Comparison of ENCODE assay signal across 25 cellular contexts in the genomic region with DNA sequence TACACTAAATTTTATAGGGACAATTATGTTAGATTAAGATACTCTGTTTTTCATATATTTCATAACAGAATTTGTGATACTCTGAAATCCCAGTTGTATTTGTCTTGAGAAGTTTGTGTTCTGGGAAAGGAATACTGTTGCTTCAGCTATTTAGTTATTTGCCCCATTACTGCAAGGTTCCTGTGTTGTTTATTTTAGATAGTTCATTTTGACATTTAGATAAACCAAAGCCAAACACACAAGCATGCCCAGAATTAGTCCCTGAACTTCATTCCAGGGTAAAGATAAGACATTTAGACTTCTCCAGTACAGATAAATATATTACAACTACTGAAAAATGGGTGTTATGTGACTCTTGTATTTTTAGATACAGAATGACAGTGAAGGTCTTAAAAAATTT.
A peak's percentile ranks its signal among the peaks of the same experiment; 100 is the strongest.
DNase-seq lines count a peak whose midpoint lies in the region; ATAC-seq, FAIRE-seq and TF ChIP-seq lines count a peak whose summit lies in the region.
"Had no signal": no experiment of that assay in that cellular context is flagged by ENCODE, and none has a peak within 500 bp of the region (broad histone marks: within the 10 kb centered on the region; RNA-seq: fewer than 3 reads in every experiment).

No MANE protein-coding gene starts in this region.

- H3K9me3 Mint-ChIP-seq in endodermal cell = peaks cover 18% of the 10 kb centered on the region
- H3K9me3 Mint-ChIP-seq: CD4-positive, alpha-beta T cell had no signal

- peak; percentile 3 for DNase-seq in NCI-H226
- no peak for DNase-seq in endodermal cell
- DNase-seq in iris pigment epithelial cell (ENCODE audit: low read depth) = peak; percentile 56
- DNase-seq in prostate gland (ENCODE audit: low spot score) = no peak
- DNase-seq in GM12892 (ENCODE audit: insufficient read length) = no peak
- DNase-seq in activated CD8-positive, alpha-beta memory T cell treated with anti-CD3 and anti-CD28 coated beads for 24 hours = no peak
- DNase-seq: activated CD4-positive, CD25-positive, alpha-beta regulatory T cell treated with anti-CD3 and anti-CD28 coated beads, Interleukin-2, amount 50 U/mL, for 72 hours; activated CD8-positive, alpha-beta T cell treated with anti-CD3 and anti-CD28 coated beads, Interleukin-2, amount 10 ng/mL, durations not matched to agents 7 days and 5 days; activated naive CD4-positive, alpha-beta T cell treated with Interleukin-2 at 50 U/mL for 16 hours; activated T-cell treated with anti-CD3 and anti-CD28 coated beads, Interleukin-2, amount 50 U/mL, for 24 hours; CD4-positive, alpha-beta T cell; DMS153; gastrocnemius medialis; GDM1; KG1; mucosa of descending colon; NCI-H146; NCI-H2171; posterior cingulate gyrus; stimulated activated CD4-positive, alpha-beta T cell treated with anti-CD3 and anti-CD28 coated beads, Interleukin-1b, Interleukin-23, amount 100 ng/mL, for 48 hours; SW 1271 had no signal

- intact Hi-C loops in prostate gland (cut with DNase I) = no loop called here

- H3K4me1 ChIP-seq in endodermal cell (ENCODE audit: control insufficient read depth, insufficient read depth, low read length) (no peaks in the 10 kb centered on the region), prostate gland (replicated peaks) (no peaks in the 10 kb centered on the region)
- H3K4me1 ChIP-seq: gastrocnemius medialis, vagina had no signal

- H3K4me3 Mint-ChIP-seq in endodermal cell = no peak overlapping the region
- H3K4me3 Mint-ChIP-seq: activated CD8-positive, alpha-beta T cell treated with anti-CD3 and anti-CD28 coated beads, Interleukin-2, amount 10 ng/mL, durations not matched to agents 7 days and 5 days; activated T-cell treated with anti-CD3 and anti-CD28 coated beads, Interleukin-2, amount 50 U/mL, for 24 hours; CD4-positive, alpha-beta T cell had no signal

- H3K9me3 ChIP-seq in endodermal cell (ENCODE audit: control insufficient read depth, low read length) (peaks cover 22% of the 10 kb centered on the region), prostate gland (no peaks in the 10 kb centered on the region)
- H3K9me3 ChIP-seq: ascending aorta, gastrocnemius medialis, mucosa of descending colon, vagina had no signal

- H3K27me3 Mint-ChIP-seq in endodermal cell (ENCODE audit: insufficient read depth) = no peaks in the 10 kb centered on the region
- H3K27me3 Mint-ChIP-seq: activated T-cell treated with anti-CD3 and anti-CD28 coated beads, Interleukin-2, amount 50 U/mL, for 24 hours; CD4-positive, alpha-beta T cell had no signal

- no peak for TF ChIP-seq CTCF in endodermal cell (conservative IDR thresholded peaks at IDR 0.05)
- TF ChIP-seq CTCF in prostate gland (IDR thresholded peaks at IDR 0.05) = no peak

- no peak for ATAC-seq in GM19452 (IDR thresholded peaks at IDR 0.05; ENCODE audit: unreplicated experiment)
- ATAC-seq: activated CD8-positive, alpha-beta T cell treated with anti-CD3 and anti-CD28 coated beads, Interleukin-2, amount 10 ng/mL, durations not matched to agents 7 days and 5 days; gastrocnemius medialis; mucosa of descending colon had no signal

- peaks cover 47% of the 10 kb centered on the region for H3K36me3 Mint-ChIP-seq in endodermal cell (ENCODE audit: low read depth)

- H3K9ac ChIP-seq in endodermal cell (ENCODE audit: extremely low read depth, low read length, poor library complexity, severe bottlenecking) = no peak overlapping the region

- no peaks in the 10 kb centered on the region for H3K4me1 Mint-ChIP-seq in endodermal cell

- TF ChIP-seq POLR2A in prostate gland (IDR thresholded peaks at IDR 0.05) = no peak
- TF ChIP-seq POLR2A in GM12892 (IDR thresholded peaks at IDR 0.05; ENCODE audit: low read depth, low read length) = no peak

- H3K27ac Mint-ChIP-seq in endodermal cell = no peak overlapping the region
- H3K27ac Mint-ChIP-seq: activated CD8-positive, alpha-beta T cell treated with anti-CD3 and anti-CD28 coated beads, Interleukin-2, amount 10 ng/mL, durations not matched to agents 7 days and 5 days; activated T-cell treated with anti-CD3 and anti-CD28 coated beads, Interleukin-2, amount 50 U/mL, for 24 hours; CD4-positive, alpha-beta T cell had no signal

- H3K4me3 ChIP-seq in endodermal cell (ENCODE audit: low read length) (peak overlapping the region; percentile 43), prostate gland (no peak overlapping the region)
- H3K4me3 ChIP-seq: ascending aorta, gastrocnemius medialis, mucosa of descending colon, vagina had no signal

- no peaks in the 10 kb centered on the region for H3K27me3 ChIP-seq in endodermal cell (ENCODE audit: control insufficient read depth, insufficient read depth, low read length, poor library complexity, severe bottlenecking)
- H3K27me3 ChIP-seq in prostate gland (replicated peaks; ENCODE audit: insufficient read depth) = no peaks in the 10 kb centered on the region
- H3K27me3 ChIP-seq: ascending aorta, gastrocnemius medialis, vagina had no signal

- H3K36me3 ChIP-seq in endodermal cell (ENCODE audit: control insufficient read depth, insufficient read depth, low read length) (peaks cover 61% of the 10 kb centered on the region), prostate gland (no peaks in the 10 kb centered on the region)
- H3K36me3 ChIP-seq: ascending aorta, vagina had no signal

- no peak for FAIRE-seq in GM12892 (lab: Jason Lieb, UNC)

- H3K27ac ChIP-seq in endodermal cell (ENCODE audit: low read depth, low read length) (no peak overlapping the region), prostate gland (peak overlapping the region; percentile 5 to 30)
- H3K27ac ChIP-seq: gastrocnemius medialis, RWPE1, vagina had no signal

Comparison
In these comparisons a context has a peak if more than half of its experiments do, and no peak if none do; other contexts are left out.
1. DNase-seq: peak in NCI-H226 (single experiment) and iris pigment epithelial cell (single experiment); none in endodermal cell (single experiment), prostate gland (single experiment), GM12892 (single experiment) and activated CD8-positive, alpha-beta memory T cell treated with anti-CD3 and anti-CD28 coated beads for 24 hours (single experiment).